ENCODE assay signal across 26 cellular contexts in genomic region chr11:21072517-21072916, GRCh38.
A peak's percentile ranks its signal among the peaks of the same experiment; 100 is the strongest.
DNase-seq lines count a peak whose midpoint lies in the region; ATAC-seq and TF ChIP-seq lines count a peak whose summit lies in the region.
"Had no signal": no experiment of that assay in that cellular context is flagged by ENCODE, and none has a peak within 500 bp of the region (broad histone marks: within the 10 kb centered on the region; RNA-seq: fewer than 3 reads in every experiment).

No MANE protein-coding gene starts in this region.

- no peak overlapping the region for H3K27ac Mint-ChIP-seq in progenitor cell of endocrine pancreas
- H3K27ac Mint-ChIP-seq: activated naive CD4-positive, alpha-beta T cell treated with anti-CD3 and anti-CD28 coated beads, Interleukin-2, amount 50 U/mL, for 24 hours; activated T-helper 1 cell treated with anti-CD3 and anti-CD28 coated beads, Interleukin-12 subunit alpha, Interleukin-12 subunit beta, Interleukin-2, Interleukin-4 antibody, amounts not matched to agents 30 ng/mL and 10 ng/mL and 1 ng/mL, durations not matched to agents 14 hours and 24 hours and 36 hours; CD4-positive, alpha-beta T cell had no signal

- no peak overlapping the region for H3K4me3 Mint-ChIP-seq in progenitor cell of endocrine pancreas (ENCODE audit: low read depth)
- H3K4me3 Mint-ChIP-seq: activated naive CD4-positive, alpha-beta T cell treated with anti-CD3 and anti-CD28 coated beads, Interleukin-2, amount 50 U/mL, for 24 hours; activated T-helper 1 cell treated with anti-CD3 and anti-CD28 coated beads, Interleukin-12 subunit alpha, Interleukin-12 subunit beta, Interleukin-2, Interleukin-4 antibody, amounts not matched to agents 30 ng/mL and 10 ng/mL and 1 ng/mL, durations not matched to agents 14 hours and 24 hours and 36 hours; CD4-positive, alpha-beta T cell had no signal

- no peaks in the 10 kb centered on the region for H3K27me3 ChIP-seq in left ventricle myocardium inferior (ENCODE audit: low read depth)
- H3K27me3 ChIP-seq: ascending aorta, transverse colon had no signal

- TF ChIP-seq CTCF in progenitor cell of endocrine pancreas (IDR thresholded peaks at IDR 0.05; ENCODE audit: unreplicated experiment): no peak
- no peak for TF ChIP-seq CTCF in left ventricle myocardium inferior (IDR thresholded peaks at IDR 0.05; ENCODE audit: borderline replicate concordance)

- no peaks in the 10 kb centered on the region for H3K36me3 ChIP-seq in left ventricle myocardium inferior
- H3K36me3 ChIP-seq: ascending aorta, transverse colon had no signal

- H3K4me3 ChIP-seq in left ventricle myocardium inferior: no peak overlapping the region
- H3K4me3 ChIP-seq: ascending aorta, K562, lung, psoas muscle, transverse colon had no signal

- H3K9me3 Mint-ChIP-seq in progenitor cell of endocrine pancreas (ENCODE audit: low read depth): no peaks in the 10 kb centered on the region

- peak; percentile 72 for ATAC-seq in GM18517 (IDR thresholded peaks at IDR 0.05; ENCODE audit: unreplicated experiment)
- peak; percentile 77 for ATAC-seq in GM21717 (IDR thresholded peaks at IDR 0.05; ENCODE audit: unreplicated experiment)
- peak; percentile 54 for ATAC-seq in HG03095 (IDR thresholded peaks at IDR 0.05; ENCODE audit: unreplicated experiment)
- ATAC-seq: K562; psoas muscle; stimulated activated naive CD8-positive, alpha-beta T cell treated with anti-CD3 and anti-CD28 coated beads, Interleukin-15, Interleukin-2, amounts not matched to agents 100 U/mL and 50 U/mL, for 24 hours had no signal

- no peak overlapping the region for H3K27ac ChIP-seq in left ventricle myocardium inferior (replicated peaks)
- H3K27ac ChIP-seq: ascending aorta, epithelial cell of prostate, psoas muscle, transverse colon had no signal

- H3K9me3 ChIP-seq in left ventricle myocardium inferior (replicated peaks): no peaks in the 10 kb centered on the region
- H3K9me3 ChIP-seq: ascending aorta, psoas muscle, transverse colon had no signal

- no peaks in the 10 kb centered on the region for H3K4me1 ChIP-seq in left ventricle myocardium inferior
- H3K4me1 ChIP-seq: ascending aorta, psoas muscle, transverse colon had no signal

- no peaks in the 10 kb centered on the region for H3K4me1 Mint-ChIP-seq in progenitor cell of endocrine pancreas (ENCODE audit: low read depth)
- H3K4me1 Mint-ChIP-seq: activated naive CD4-positive, alpha-beta T cell treated with anti-CD3 and anti-CD28 coated beads, Interleukin-2, amount 50 U/mL, for 24 hours had no signal

- DNase-seq in RPMI8226: peak; percentile 40
- DNase-seq in stimulated activated CD4-positive, alpha-beta T cell treated with anti-CD3 and anti-CD28 coated beads, Interleukin-4, amount 100 ng/mL, for 1 hour: no peak
- no peak for DNase-seq in NCI-H1694 (lab: John Stamatoyannopoulos, UW)
- DNase-seq in progenitor cell of endocrine pancreas (ENCODE audit: low spot score, unreplicated experiment): no peak
- DNase-seq in left ventricle myocardium inferior: no peak
- DNase-seq: activated CD4-positive, CD25-positive, alpha-beta regulatory T cell treated with anti-CD3 and anti-CD28 coated beads, Interleukin-2, amount 50 U/mL, for 72 hours; CD4-positive, alpha-beta T cell; central memory CD4-positive, alpha-beta T cell; DMS 273 treated with DMSO at 0.1 percent for 48 hours; foreskin fibroblast; GOT3; NCI-H2029; NCI-H446 treated with DMSO at 0.1 percent for 48 hours; psoas muscle; stimulated activated CD4-positive, alpha-beta T cell treated with anti-CD3 and anti-CD28 coated beads, Interleukin-2, amount 100 ng/mL, for 24 hours; stimulated activated naive CD8-positive, alpha-beta T cell treated with anti-CD3 and anti-CD28 coated beads, Interleukin-15, Interleukin-2, amounts not matched to agents 100 U/mL and 50 U/mL, for 24 hours; transverse colon had no signal

- no peaks in the 10 kb centered on the region for H3K27me3 Mint-ChIP-seq in progenitor cell of endocrine pancreas
- H3K27me3 Mint-ChIP-seq: activated naive CD4-positive, alpha-beta T cell treated with anti-CD3 and anti-CD28 coated beads, Interleukin-2, amount 50 U/mL, for 24 hours; CD4-positive, alpha-beta T cell had no signal

- intact Hi-C loops in left ventricle myocardium inferior (cut with micrococcal nuclease): no loop called here

- H3K36me3 Mint-ChIP-seq in progenitor cell of endocrine pancreas (ENCODE audit: insufficient read depth): no peaks in the 10 kb centered on the region
- H3K36me3 Mint-ChIP-seq: activated naive CD4-positive, alpha-beta T cell treated with anti-CD3 and anti-CD28 coated beads, Interleukin-2, amount 50 U/mL, for 24 hours had no signal
